7 cellular contexts compared by ENCODE assay signal in the genomic region with DNA sequence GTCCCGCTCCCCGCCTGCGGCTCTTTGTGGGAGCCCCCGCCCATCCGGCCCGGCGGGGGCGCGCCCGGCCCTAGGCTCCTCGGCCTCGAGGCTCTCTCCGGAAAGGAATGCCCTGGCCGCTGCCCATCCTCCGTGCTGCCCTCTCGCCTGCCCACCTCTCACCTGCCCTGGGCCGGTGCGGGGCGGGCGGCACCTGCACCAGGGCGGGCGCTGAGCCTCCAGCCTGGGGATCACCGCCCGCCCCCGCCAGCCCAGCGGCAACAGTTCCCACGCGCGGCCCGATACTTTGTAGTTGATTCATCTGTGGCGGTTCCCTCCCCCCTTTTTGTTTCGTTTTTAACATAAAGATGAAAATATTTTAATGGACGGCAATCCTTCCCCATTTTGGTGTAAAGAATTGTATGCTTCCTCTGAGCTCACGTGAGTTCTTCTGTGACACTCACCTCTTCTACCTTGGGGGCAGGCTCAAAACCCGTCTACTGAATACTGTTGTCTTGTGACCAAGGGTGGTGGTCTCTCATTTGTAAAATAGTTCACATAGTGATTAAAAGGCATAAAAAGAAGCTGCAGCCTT. TPM values are rescaled to one million over a fixed set of nuclear protein-coding genes. Genes with fewer than 3 reads are reported as not detected.
DNase-seq lines count a peak whose midpoint lies in the region; ATAC-seq, FAIRE-seq and TF ChIP-seq lines count a peak whose summit lies in the region.

No MANE protein-coding gene starts in this region.

- H3K27ac ChIP-seq in spleen = peak overlapping the region; percentile 68 to 100 (median 99)

- intact Hi-C loops in spleen (cut with DNase I; ENCODE audit: low total_unique reads) = loop anchor here (10.0 kb wide), 2 partner anchors 114 to 166 kb away; no protein-coding TSS in a partner anchor

- H3K36me3 ChIP-seq in spleen = peaks cover 0 to 17% (median 0%) of the 10 kb centered on the region in 6 donors

- H3K4me1 ChIP-seq in spleen = peaks cover 13 to 71% (median 68%) of the 10 kb centered on the region in 6 donors

- TF ChIP-seq CTCF in spleen (IDR thresholded peaks at IDR 0.05 in 8 of 11, conservative IDR thresholded peaks at IDR 0.05 in 3 of 11) = peak in 1 of 11 experiments; percentile 22

- TF ChIP-seq POLR2A in H54 (IDR thresholded peaks at IDR 0.05; ENCODE audit: low read depth, low read length) (no peak), spleen (IDR thresholded peaks at IDR 0.05) (no peak)

- no peaks in the 10 kb centered on the region for H3K27me3 ChIP-seq in spleen (replicated peaks in 1 of 7)

- 0 to 1% (median 1%) methylated on average over 28 to 35 of the region's 35 CpGs for WGBS in spleen, 5 donors

- no peak for FAIRE-seq in H54 (lab: Jason Lieb, UNC)

- H3K9me3 ChIP-seq in spleen = no peaks in the 10 kb centered on the region

- ATAC-seq in GM21390 (IDR thresholded peaks at IDR 0.05; ENCODE audit: unreplicated experiment) (no peak), GM18517 (IDR thresholded peaks at IDR 0.05; ENCODE audit: unreplicated experiment) (no peak)

- H3K4me3 ChIP-seq in spleen = peak overlapping the region; percentile 46 to 91 (median 78)

- DNase-seq in H54 (ENCODE audit: insufficient read length, low spot score) (peak; percentile 68), RPMI7951 (ENCODE audit: low read depth) (peak; percentile 37), hepatic stellate cell (ENCODE audit: low spot score) (peak; percentile 70), spleen (peak; percentile 93)
- DNase-seq in activated naive CD4-positive, alpha-beta T cell treated with anti-CD3 and anti-CD28 coated beads, Interleukin-2, amount 50 U/mL, for 16 hours = peak; percentile 89

RNA-seq across cellular contexts. Expression of a gene that starts 1.9 kb away (rescaled TPM):
- total RNA-seq in RPMI7951 (2014; rRNA removed; shearing (Covaris generic)) = 60.3 and 75.6 TPM in 2 replicates
- total RNA-seq in spleen = 100 to 1,000 TPM in 1 of 7 donors, 10 to 100 TPM in 6; 71.6 to 111 (median 85.8) TPM
- 10 to 100 TPM; 21.8 to 43.3 (median 43.1) TPM for polyA plus RNA-seq in spleen

Comparison
In these comparisons a context has a peak if more than half of its experiments do, and no peak if none do; other contexts are left out.
1. DNase-seq: peak in every context shown above with its lines; median percentile 93 in spleen; 89 in activated naive CD4-positive, alpha-beta T cell treated with anti-CD3 and anti-CD28 coated beads, Interleukin-2, amount 50 U/mL, for 16 hours; 70 in hepatic stellate cell; 68 in H54; 37 in RPMI7951.